8 cellular contexts compared by ENCODE assay signal in genomic region chr6:99393698-99394531, GRCh38. TPM values are rescaled to one million over a fixed set of nuclear protein-coding genes. Genes with fewer than 3 reads are reported as not detected.
DNase-seq lines count a peak whose midpoint lies in the region; ATAC-seq and TF ChIP-seq lines count a peak whose summit lies in the region.

TSS of gene COQ3 (minus strand) at chr6:99394195. CDS start at chr6:99394179, 16 bp downstream.

- no peaks in the 10 kb centered on the region for H3K9me3 Mint-ChIP-seq in dendritic cell treated with granulocyte-macrophage colony-stimulating factor and Interleukin-4, amounts not matched to agents 40 ng/mL and 50 ng/mL, for 4 days

- peaks cover 0 to 10% of the 10 kb centered on the region in 2 donors for H3K36me3 ChIP-seq in left lung

- H3K27ac Mint-ChIP-seq in dendritic cell treated with granulocyte-macrophage colony-stimulating factor and Interleukin-4, amounts not matched to agents 40 ng/mL and 50 ng/mL, for 4 days = peak within 1 kb of the TSS; percentile 96

- H3K27me3 ChIP-seq in left lung = no peaks in the 10 kb centered on the region

- no peaks in the 10 kb centered on the region for H3K27me3 Mint-ChIP-seq in dendritic cell treated with granulocyte-macrophage colony-stimulating factor and Interleukin-4, amounts not matched to agents 40 ng/mL and 50 ng/mL, for 4 days

- H3K36me3 Mint-ChIP-seq in dendritic cell treated with granulocyte-macrophage colony-stimulating factor and Interleukin-4, amounts not matched to agents 40 ng/mL and 50 ng/mL, for 4 days (ENCODE audit: low read depth) = peaks cover 5% of the 10 kb centered on the region

- H3K4me3 Mint-ChIP-seq in dendritic cell treated with granulocyte-macrophage colony-stimulating factor and Interleukin-4, amounts not matched to agents 40 ng/mL and 50 ng/mL, for 4 days = peak within 1 kb of the TSS; percentile 97

- peak within 1 kb of the TSS; percentile 66 to 71 for H3K4me3 ChIP-seq in left lung

- H3K4me1 Mint-ChIP-seq in dendritic cell treated with granulocyte-macrophage colony-stimulating factor and Interleukin-4, amounts not matched to agents 40 ng/mL and 50 ng/mL, for 4 days (ENCODE audit: low read depth) = no peaks in the 10 kb centered on the region

- H3K27ac ChIP-seq in left lung = peak within 1 kb of the TSS; percentile 76 to 82

- intact Hi-C loops in dendritic cell treated with granulocyte-macrophage colony-stimulating factor and Interleukin-4, amounts not matched to agents 40 ng/mL and 50 ng/mL, for 4 days (cut with micrococcal nuclease) = loop anchor here (2.0 kb wide), 1 partner anchor 31 kb away; the partner anchor contains the start of gene PNISR
- intact Hi-C loops in left lung (cut with DNase I) = no loop called here

- peak; percentile 72 for DNase-seq in Ammon's horn (ENCODE audit: low spot score)
- peak; percentile 39 for DNase-seq in NCI-H510A treated with DMSO at 0.1 percent for 48 hours (lab: John Stamatoyannopoulos, UW)
- DNase-seq in activated CD4-positive, alpha-beta T cell treated with anti-CD3 and anti-CD28 coated beads, Interleukin-2, amount 50 U/mL, for 1 hour = peak; percentile 54
- DNase-seq in left lung = peak; percentile 68 to 89
- DNase-seq in stimulated activated CD4-positive, alpha-beta T cell treated with anti-CD3 and anti-CD28 coated beads, Interleukin-2, amount 100 ng/mL, for 4 hours (ENCODE audit: low read depth) = peak; percentile 33

- peak; percentile 74 for ATAC-seq in GM19025 (IDR thresholded peaks at IDR 0.05; ENCODE audit: low read depth, unreplicated experiment)
- ATAC-seq in HG03280 (IDR thresholded peaks at IDR 0.05; ENCODE audit: unreplicated experiment) = peak; percentile 77
- peak; percentile 94 for ATAC-seq in left lung

- no peak for TF ChIP-seq CTCF in left lung (IDR thresholded peaks at IDR 0.05)

- peaks cover 0 to 13% of the 10 kb centered on the region in 2 donors for H3K4me1 ChIP-seq in left lung

- no peaks in the 10 kb centered on the region for H3K9me3 ChIP-seq in left lung

RNA-seq across cellular contexts. Expression of gene COQ3, which starts in this region (rescaled TPM):
- 1 to 10 TPM; 3.3 to 8.6 TPM for total RNA-seq in left lung

Comparison
In these comparisons a context has a peak if more than half of its experiments do, and no peak if none do; other contexts are left out.
1. Peak in every context shown above with its lines: DNase-seq, ATAC-seq, H3K4me3 ChIP-seq and H3K27ac ChIP-seq.